8 cellular contexts compared by ENCODE assay signal in the genomic region with DNA sequence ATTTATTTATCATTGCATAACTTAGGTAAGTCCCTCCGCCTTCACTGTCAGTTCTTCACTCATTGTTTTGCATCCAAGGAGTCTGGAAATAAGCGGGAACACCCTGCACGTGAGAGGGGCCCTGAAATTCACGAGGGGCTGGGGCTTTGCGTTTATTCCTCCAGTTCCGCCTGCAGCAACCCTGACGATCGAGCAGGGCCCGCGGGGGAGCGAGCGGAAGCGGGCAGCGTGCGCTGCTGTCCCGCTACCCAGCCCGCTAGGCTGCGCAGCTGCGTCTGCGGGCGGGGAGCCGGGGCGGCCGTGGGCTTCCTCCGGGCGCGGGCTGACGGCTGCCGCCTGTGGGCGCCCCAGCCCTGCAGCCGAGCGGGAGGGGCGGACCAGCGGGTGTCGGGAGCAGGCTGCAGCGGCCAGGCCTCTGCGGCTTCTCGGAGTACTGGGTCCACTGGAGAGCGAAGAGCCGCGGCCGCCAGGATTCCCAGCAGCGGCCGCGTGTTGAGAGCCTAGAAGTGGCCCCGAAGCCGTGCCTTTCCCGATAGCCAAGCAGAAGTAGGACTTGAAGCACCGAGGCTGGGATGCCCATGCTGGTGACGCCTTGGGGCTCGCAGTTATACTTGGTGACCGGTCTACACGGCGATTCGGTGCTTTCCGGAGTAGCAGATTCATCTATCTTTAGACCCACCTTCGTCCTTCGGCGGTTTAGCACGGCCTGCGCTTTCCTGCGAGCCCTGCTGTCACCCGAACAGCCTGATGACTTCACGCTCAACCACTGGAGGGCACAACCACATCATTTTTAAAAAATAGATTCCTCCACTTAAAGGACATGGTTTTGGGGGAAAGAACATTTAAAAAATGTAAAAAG. TPM values are rescaled to one million over a fixed set of nuclear protein-coding genes. Genes with fewer than 3 reads are reported as not detected.
DNase-seq lines count a peak whose midpoint lies in the region; ATAC-seq and TF ChIP-seq lines count a peak whose summit lies in the region.

No MANE protein-coding gene starts in this region.

- DNase-seq in AG09309 (ENCODE audit: low read depth) = no peak
- DNase-seq in NCI-H524 treated with DMSO at 0.1 percent for 48 hours (lab: John Stamatoyannopoulos, UW) = peak; percentile 62
- peak; percentile 79 for DNase-seq in activated CD8-positive, alpha-beta T cell treated with anti-CD3 and anti-CD28 coated beads for 36 hours
- peak; percentile 34 for DNase-seq in effector CD4-positive, alpha-beta T cell
- peak; percentile 75 to 79 for DNase-seq in lung microvascular endothelial cell (ENCODE audit: low read depth in 2 of 2)
- DNase-seq in stimulated activated CD8-positive, alpha-beta memory T cell treated with anti-CD3 and anti-CD28 coated beads, Interleukin-12 subunit alpha, Interleukin-12 subunit beta, amount 100 ng/mL, for 1 hour (ENCODE audit: low read depth) = peak; percentile 37

- H3K9me3 Mint-ChIP-seq in activated CD8-positive, alpha-beta T cell treated with anti-CD3 and anti-CD28 coated beads for 36 hours = no peaks in the 10 kb centered on the region

- peak overlapping the region; percentile 51 for H3K4me3 Mint-ChIP-seq in activated CD8-positive, alpha-beta T cell treated with anti-CD3 and anti-CD28 coated beads for 36 hours

- CTCF ChIA-PET in activated CD8-positive, alpha-beta T cell treated with anti-CD3 and anti-CD28 coated beads for 36 hours (lab: Charles Lee) = interaction anchor here (0.9 to 1.4 kb wide), 7 partner anchors 95 to 409 kb away, joined by 3 to 10 read pairs (median 4); no protein-coding TSS in a partner anchor

- POLR2A ChIA-PET in activated CD8-positive, alpha-beta T cell treated with anti-CD3 and anti-CD28 coated beads for 36 hours (lab: Charles Lee) = no interaction called here

- peaks cover 6% of the 10 kb centered on the region for H3K27me3 Mint-ChIP-seq in activated CD8-positive, alpha-beta T cell treated with anti-CD3 and anti-CD28 coated beads for 36 hours

- no peak overlapping the region for H3K27ac Mint-ChIP-seq in activated CD8-positive, alpha-beta T cell treated with anti-CD3 and anti-CD28 coated beads for 36 hours

- peak; percentile 94 for ATAC-seq in GM18907 (IDR thresholded peaks at IDR 0.05; ENCODE audit: unreplicated experiment)
- ATAC-seq in HG03159 (IDR thresholded peaks at IDR 0.05; ENCODE audit: unreplicated experiment) = peak; percentile 89
- ATAC-seq in activated CD8-positive, alpha-beta T cell treated with anti-CD3 and anti-CD28 coated beads for 36 hours = peak; percentile 88

- TF ChIP-seq CTCF in AG09309 (IDR thresholded peaks at IDR 0.05; ENCODE audit: control insufficient read depth, insufficient read depth, low read depth, low read length, missing control alignments) = peak; percentile 57
- peak; percentile 55 for TF ChIP-seq CTCF in activated CD8-positive, alpha-beta T cell treated with anti-CD3 and anti-CD28 coated beads for 36 hours (IDR thresholded peaks at IDR 0.05)

- H3K4me3 ChIP-seq in AG09309 (ENCODE audit: control insufficient read depth, low read depth, low read length) = peak overlapping the region; percentile 33

- no peaks in the 10 kb centered on the region for H3K36me3 Mint-ChIP-seq in activated CD8-positive, alpha-beta T cell treated with anti-CD3 and anti-CD28 coated beads for 36 hours (ENCODE audit: low read depth)

- peaks cover 6% of the 10 kb centered on the region for H3K4me1 Mint-ChIP-seq in activated CD8-positive, alpha-beta T cell treated with anti-CD3 and anti-CD28 coated beads for 36 hours (ENCODE audit: low read depth)

- intact Hi-C loops in activated CD8-positive, alpha-beta T cell treated with anti-CD3 and anti-CD28 coated beads for 36 hours (cut with micrococcal nuclease) = loop anchor here (2.0 kb wide), 1 partner anchor 404 kb away; no protein-coding TSS in a partner anchor

RNA-seq across cellular contexts. Expression of a gene that starts 32.9 kb away (rescaled TPM):
- 10 to 100 TPM; 39.2 to 46.4 TPM for total RNA-seq in activated CD8-positive, alpha-beta T cell treated with anti-CD3 and anti-CD28 coated beads for 36 hours
- total RNA-seq in lung microvascular endothelial cell = 22.7 and 26.2 TPM in 2 replicates
